8 cellular contexts compared by ENCODE assay signal in the genomic region with DNA sequence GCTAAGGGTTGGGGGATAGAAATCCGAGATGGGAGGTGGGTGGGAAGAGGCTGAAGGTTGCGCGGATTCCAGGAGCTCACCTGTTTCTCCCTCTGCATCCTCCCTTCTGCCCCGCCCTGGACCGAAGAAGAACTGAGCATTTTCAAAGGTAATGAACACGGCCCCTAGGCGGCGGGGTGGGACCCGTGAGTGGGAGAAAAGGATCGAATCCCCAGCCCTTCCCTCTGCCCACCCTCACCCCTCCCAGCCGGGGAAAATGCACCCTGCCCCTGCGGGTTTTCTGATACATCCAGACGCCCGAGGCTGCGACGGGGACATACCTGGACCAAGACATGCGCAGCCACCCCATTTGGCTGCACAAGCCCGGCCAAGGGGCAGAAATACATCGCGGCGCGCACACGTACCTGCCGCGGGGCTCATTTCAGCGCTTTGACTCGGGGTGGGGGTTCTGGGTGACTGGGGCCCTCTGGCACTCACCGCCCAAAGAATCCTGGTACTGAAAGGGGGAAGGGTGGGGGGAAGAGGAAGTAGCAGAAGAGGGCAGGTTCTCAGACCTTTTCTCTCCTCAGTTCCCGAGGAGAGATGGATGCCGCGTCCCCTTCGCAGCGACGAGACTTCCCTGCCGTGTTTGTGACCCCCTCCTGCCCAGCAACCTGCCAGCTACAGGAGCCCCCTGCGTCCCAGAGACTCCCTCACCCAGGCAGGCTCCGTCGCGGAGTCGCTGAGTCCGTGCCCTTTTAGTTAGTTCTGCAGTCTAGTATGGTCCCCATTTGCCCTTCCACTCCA. TPM values are rescaled to one million over a fixed set of nuclear protein-coding genes. Genes with fewer than 3 reads are reported as not detected.
A peak's percentile ranks its signal among the peaks of the same experiment; 100 is the strongest.
DNase-seq lines count a peak whose midpoint lies in the region; ATAC-seq, FAIRE-seq and TF ChIP-seq lines count a peak whose summit lies in the region.

No MANE protein-coding gene starts in this region.

- H3K36me3 ChIP-seq in mammary epithelial cell (ENCODE audit: insufficient read depth, low read length), result no peaks in the 10 kb centered on the region
- peaks cover 0 to 7% (median 0%) of the 10 kb centered on the region in 3 donors for H3K36me3 ChIP-seq in tibial artery

- intact Hi-C loops in mammary epithelial cell (cut with micrococcal nuclease), result loop anchor here (5.0 kb wide), 1 partner anchor 91 kb away; no protein-coding TSS in a partner anchor
- intact Hi-C loops in tibial artery (cut with DNase I; ENCODE audit: low total_unique reads), result loop anchor here (10.0 kb wide), 1 partner anchor 49 kb away; no protein-coding TSS in a partner anchor

- H3K4me3 ChIP-seq in HFF-Myc (replicated peaks; ENCODE audit: low read depth, low read length) (peak overlapping the region; percentile 49), mammary epithelial cell (replicated peaks in 1 of 3; ENCODE audit: insufficient read depth in 1 of 3, low read depth in 2 of 3, low read length in 3 of 3) (peak overlapping the region in 2 of 3 experiments; percentile 47 to 51), tibial artery (peak overlapping the region; percentile 60 to 61)

- in situ Hi-C loops in mammary epithelial cell (cut with MboI; ENCODE audit: low sequenced_read_pairs in 2 of 2), result no loop called here

- peak overlapping the region; percentile 82 for H3K4me2 ChIP-seq in mammary epithelial cell (ENCODE audit: insufficient read depth, low read depth, low read length)

- DNase-seq in GM12891 (ENCODE audit: insufficient read length, low spot score), result peak; percentile 56
- no peak for DNase-seq in HFF-Myc (ENCODE audit: extremely low read depth, low read depth)
- DNase-seq in NCI-H526 treated with DMSO at 0.1 percent for 48 hours (lab: John Stamatoyannopoulos, UW), result peak; percentile 59
- no peak for DNase-seq in mammary epithelial cell
- peak in 1 of 2 donors; percentile 26 for DNase-seq in memory B cell (ENCODE audit: low spot score in 2 of 2)
- DNase-seq in tibial artery, result no peak
- DNase-seq in ecto neural progenitor cell (ENCODE audit: low spot score), result no peak
- DNase-seq in UCSD-AML1 (lab: John Stamatoyannopoulos, UW; ENCODE audit: unreplicated experiment), result no peak

- no peak overlapping the region for H3K27ac ChIP-seq in mammary epithelial cell (ENCODE audit: insufficient read depth, low read depth, low read length)
- peak overlapping the region; percentile 77 to 80 for H3K27ac ChIP-seq in tibial artery

- TF ChIP-seq CTCF in HFF-Myc (IDR thresholded peaks at IDR 0.05; ENCODE audit: low read depth, low read length, missing control alignments), result no peak
- TF ChIP-seq CTCF in mammary epithelial cell (conservative IDR thresholded peaks at IDR 0.05 in 1 of 2, IDR thresholded peaks at IDR 0.05 in 1 of 2; ENCODE audit: extremely low read depth in 1 of 2, insufficient read depth in 1 of 2, low read depth in 1 of 2, low read length in 2 of 2), result peak in 1 of 2 donors; percentile 26
- TF ChIP-seq CTCF in tibial artery (IDR thresholded peaks at IDR 0.05), result no peak

- H3K4me3 Mint-ChIP-seq in memory B cell, result peak overlapping the region; percentile 98

- H3K79me2 ChIP-seq in mammary epithelial cell (ENCODE audit: insufficient read depth, low read length), result no peaks in the 10 kb centered on the region

- peak; percentile 84 for FAIRE-seq in GM12891 (lab: Jason Lieb, UNC)

- CTCF ChIA-PET in mammary epithelial cell (lab: Charles Lee; ENCODE audit: low non-redundant PET), result interaction anchor here (0.5 kb wide), 1 partner anchor 68 kb away, joined by 3 read pairs; no protein-coding TSS in a partner anchor

- TF ChIP-seq POLR2A in GM12891 (IDR thresholded peaks at IDR 0.05; ENCODE audit: low read depth, low read length), result no peak

- dilution Hi-C loops in mammary epithelial cell (cut with HindIII; ENCODE audit: low sequenced_read_pairs), result no loop called here

- H3K27me3 ChIP-seq in mammary epithelial cell (ENCODE audit: insufficient read depth, low read length) (no peaks in the 10 kb centered on the region), tibial artery (no peaks in the 10 kb centered on the region)

- 52% methylated on average over 5 of the region's 41 CpGs for WGBS in mammary epithelial cell (ENCODE audit: low coverage, missing lambda C conversion rate)

- peak overlapping the region; percentile 76 for H2AFZ ChIP-seq in mammary epithelial cell (ENCODE audit: low read depth, low read length)

- H3K27me3 Mint-ChIP-seq in memory B cell, result peaks cover 6% of the 10 kb centered on the region

- H3K4me1 ChIP-seq in mammary epithelial cell (ENCODE audit: insufficient read depth, low read length) (peaks cover 8% of the 10 kb centered on the region), tibial artery (peaks cover 0 to 39% (median 10%) of the 10 kb centered on the region in 4 donors)

- H4K20me1 ChIP-seq in mammary epithelial cell (ENCODE audit: insufficient read depth, low read length), result no peaks in the 10 kb centered on the region

- BruUV-seq in mammary epithelial cell (replicated peaks; lab: Mats Ljungman, UMichigan), result no TSS peak

- peaks cover 21% of the 10 kb centered on the region for H3K4me1 Mint-ChIP-seq in memory B cell

- peaks cover 2% of the 10 kb centered on the region for H3K36me3 Mint-ChIP-seq in memory B cell

- peak overlapping the region; percentile 90 for H3K27ac Mint-ChIP-seq in memory B cell

- no peak overlapping the region for H3K9ac ChIP-seq in mammary epithelial cell (ENCODE audit: insufficient read depth, low read length)

- H3K9me3 ChIP-seq in mammary epithelial cell (replicated peaks; ENCODE audit: insufficient read depth, low read length) (no peaks in the 10 kb centered on the region), tibial artery (no peaks in the 10 kb centered on the region)

- no peaks in the 10 kb centered on the region for H3K9me3 Mint-ChIP-seq in memory B cell

- peak; percentile 43 for ATAC-seq in memory B cell (ENCODE audit: low read depth)

TF ChIP-seq in GM12891, 5 proteins besides CTCF, POLR2A, EP300 and RAD21:
- no peak for TF ChIP-seq POLR2AphosphoS5 (IDR thresholded peaks at IDR 0.05; ENCODE audit: low read depth, low read length)
- peak; percentile 45; the same call in 1 of the 2 replicates for TF ChIP-seq SPI1 (IDR thresholded peaks at IDR 0.05; ENCODE audit: low read depth, low read length)
- TF ChIP-seq TAF1 (IDR thresholded peaks at IDR 0.05; ENCODE audit: low read depth, low read length), result no peak
- TF ChIP-seq PAX5 (IDR thresholded peaks at IDR 0.05; ENCODE audit: insufficient read depth, low read length, severe bottlenecking), result no peak

RNA-seq across cellular contexts. Expression of gene VSIG2, which starts 6.0 kb away (rescaled TPM):
- 0.13 TPM for polyA plus RNA-seq in GM12891 (2012; ENCODE audit: low read depth, missing spikeins)
- not detected for total RNA-seq in mammary epithelial cell
- polyA plus RNA-seq in mammary epithelial cell, result not detected
- not detected for polyA minus RNA-seq in mammary epithelial cell

RNA-seq across cellular contexts. Expression of gene NRGN, which starts 6.3 kb away (rescaled TPM):
- polyA plus RNA-seq in GM12891 (2012; ENCODE audit: low read depth, missing spikeins), result 1.4 TPM
- 1 to 10 TPM in 1 of 2 donors, not detected in 1; 3.8 TPM for total RNA-seq in mammary epithelial cell
- 7.4 TPM for polyA plus RNA-seq in mammary epithelial cell
- polyA minus RNA-seq in mammary epithelial cell, result 5.4 TPM

RNA-seq across cellular contexts. Expression of gene ESAM, which starts 16.1 kb away (rescaled TPM):
- 17.2 TPM for polyA plus RNA-seq in GM12891 (2012; ENCODE audit: low read depth, missing spikeins)
- under 1 TPM in 1 of 2 donors, not detected in 1; 0.17 TPM for total RNA-seq in mammary epithelial cell
- polyA plus RNA-seq in mammary epithelial cell, result not detected
- polyA minus RNA-seq in mammary epithelial cell, result not detected

RNA-seq across cellular contexts. Expression of gene MSANTD2, which starts 54.2 kb away (rescaled TPM):
- polyA plus RNA-seq in GM12891 (2012; ENCODE audit: low read depth, missing spikeins), result 2.7 TPM
- total RNA-seq in mammary epithelial cell, result 1 to 10 TPM; 8.7 to 9.7 TPM
- 1.9 TPM for polyA plus RNA-seq in mammary epithelial cell
- polyA minus RNA-seq in mammary epithelial cell, result 4.3 TPM

Comparison
In these comparisons a context has a peak if more than half of its experiments do, and no peak if none do; other contexts are left out.
1. DNase-seq: peak in GM12891 (single experiment) and NCI-H526 treated with DMSO at 0.1 percent for 48 hours (single experiment); none in HFF-Myc (single experiment), mammary epithelial cell (single experiment), tibial artery (0 of 2), ecto neural progenitor cell (single experiment) and UCSD-AML1 (single experiment).
2. Peak in every context shown above with its lines, with median percentiles within 50 percentile points of each other: H3K4me3 ChIP-seq.